In the genomic region with DNA sequence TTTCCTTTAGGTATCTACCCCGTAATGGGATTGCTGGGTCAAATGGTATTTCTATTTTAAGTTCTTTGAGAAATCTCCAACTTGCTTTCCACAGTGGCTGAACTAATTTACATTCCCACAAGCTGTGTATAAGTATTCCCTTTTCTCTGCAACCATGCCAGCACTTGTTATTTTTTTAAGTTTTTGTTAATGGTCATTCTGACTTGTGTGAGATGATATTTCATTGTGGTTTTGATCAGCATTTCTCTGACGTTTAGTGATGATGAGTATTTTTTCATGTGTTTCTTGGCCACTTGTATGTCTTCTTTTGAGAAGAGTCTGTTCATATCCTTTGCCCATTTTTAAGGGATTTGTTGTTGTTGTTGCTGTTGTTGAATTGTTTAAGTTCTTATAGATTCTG, we compare ENCODE assay signal across 17 cellular contexts.
"Had no signal": no experiment of that assay in that cellular context is flagged by ENCODE, and none has a peak within 500 bp of the region (broad histone marks: within the 10 kb centered on the region; RNA-seq: fewer than 3 reads in every experiment).

No MANE protein-coding gene starts in this region.

- H3K36me3 ChIP-seq: breast epithelium, esophagus muscularis mucosa, ovary, tibial nerve, vagina had no signal

- H3K4me1 ChIP-seq: breast epithelium, esophagus muscularis mucosa, tibial nerve, vagina had no signal

- H3K9me3 ChIP-seq: breast epithelium, esophagus muscularis mucosa, ovary, tibial nerve, vagina had no signal

- H3K36me3 Mint-ChIP-seq: activated naive CD4-positive, alpha-beta T cell treated with anti-CD3 and anti-CD28 coated beads, Interleukin-2, amount 50 U/mL, for 72 hours; stimulated activated memory B cell treated with anti-CD40 and anti-IgM and Interleukin-4, amounts not matched to agents 10 μg/mL and 1 μg/mL and 100 μg/mL, for 72 hours had no signal

- H3K4me3 ChIP-seq: breast epithelium, esophagus muscularis mucosa, ovary, skin epidermis, tibial nerve, vagina had no signal

- H3K9me3 Mint-ChIP-seq: nephron progenitor cell; stimulated activated memory B cell treated with anti-CD40 and anti-IgM and Interleukin-4, amounts not matched to agents 10 μg/mL and 1 μg/mL and 100 μg/mL, for 72 hours had no signal

- H3K4me1 Mint-ChIP-seq: nephron progenitor cell had no signal

- H3K4me3 Mint-ChIP-seq: activated T-cell treated with anti-CD3 and anti-CD28 coated beads, Interleukin-2, amount 50 U/mL, for 24 hours; nephron progenitor cell; stimulated activated memory B cell treated with anti-CD40 and anti-IgM and Interleukin-4, amounts not matched to agents 10 μg/mL and 1 μg/mL and 100 μg/mL, for 72 hours; T-helper 2 cell treated with Interferon-gamma antibody and Interleukin-4, amounts not matched to agents 5 μg/mL and 100 μg/mL, for 36 hours had no signal

- DNase-seq: activated CD4-positive, alpha-beta T cell treated with anti-CD3 and anti-CD28 coated beads, Interleukin-2, amount 50 U/mL, for 4 hours; activated CD4-positive, CD25-positive, alpha-beta regulatory T cell treated with anti-CD3 and anti-CD28 coated beads, Interleukin-2, amount 50 U/mL, for 72 hours; activated effector memory CD4-positive, alpha-beta T cell treated with anti-CD3 and anti-CD28 coated beads, Interleukin-2, amount 50 U/mL, for 16 hours; activated T-cell treated with anti-CD3 and anti-CD28 coated beads, Interleukin-2, amount 50 U/mL, for 24 hours; amniotic stem cell; hippocampal formation; kidney glomerular epithelial cell; nephron progenitor cell; ovary had no signal

- H3K27me3 ChIP-seq: breast epithelium, esophagus muscularis mucosa, ovary, tibial nerve, vagina had no signal

- ATAC-seq: activated naive CD4-positive, alpha-beta T cell treated with anti-CD3 and anti-CD28 coated beads, Interleukin-2, amount 50 U/mL, for 72 hours; stimulated activated memory B cell treated with anti-CD40 and anti-IgM and Interleukin-4, amounts not matched to agents 10 μg/mL and 1 μg/mL and 100 μg/mL, for 72 hours had no signal

- H3K27me3 Mint-ChIP-seq: activated T-cell treated with anti-CD3 and anti-CD28 coated beads, Interleukin-2, amount 50 U/mL, for 24 hours had no signal

- H3K27ac Mint-ChIP-seq: activated naive CD4-positive, alpha-beta T cell treated with anti-CD3 and anti-CD28 coated beads, Interleukin-2, amount 50 U/mL, for 72 hours; activated T-cell treated with anti-CD3 and anti-CD28 coated beads, Interleukin-2, amount 50 U/mL, for 24 hours; nephron progenitor cell; stimulated activated memory B cell treated with anti-CD40 and anti-IgM and Interleukin-4, amounts not matched to agents 10 μg/mL and 1 μg/mL and 100 μg/mL, for 72 hours; T-helper 2 cell treated with Interferon-gamma antibody and Interleukin-4, amounts not matched to agents 5 μg/mL and 100 μg/mL, for 36 hours had no signal

- H3K27ac ChIP-seq: breast epithelium, esophagus muscularis mucosa, ovary, skin epidermis, tibial nerve, vagina had no signal
